ENCODE assay signal across 8 cellular contexts in the genomic region with DNA sequence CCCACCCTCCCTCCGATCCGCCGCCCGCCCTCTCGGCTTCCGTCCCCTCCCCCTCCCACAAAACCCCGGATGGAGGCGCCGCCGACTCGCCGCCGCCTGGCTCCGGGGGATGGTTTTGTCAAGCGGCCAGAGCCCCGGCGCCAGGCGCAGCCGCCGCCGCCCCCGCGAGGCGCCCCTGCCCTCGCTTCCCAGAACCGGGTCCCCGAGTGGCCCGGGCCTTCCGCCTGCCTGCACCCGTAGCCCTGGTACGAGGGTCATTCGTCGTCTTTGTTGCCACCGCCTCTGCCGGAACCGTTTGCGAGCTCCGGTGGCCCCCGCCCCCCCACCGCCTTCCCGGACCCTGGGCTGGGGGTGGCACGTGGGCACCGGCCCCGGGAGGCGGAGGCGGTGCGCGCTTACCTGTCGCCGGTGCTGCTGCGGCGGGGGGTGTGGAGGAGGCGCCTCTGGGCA. TPM values are rescaled to one million over a fixed set of nuclear protein-coding genes. Genes with fewer than 3 reads are reported as not detected.
A peak's percentile ranks its signal among the peaks of the same experiment; 100 is the strongest.
DNase-seq lines count a peak whose midpoint lies in the region; ATAC-seq and TF ChIP-seq lines count a peak whose summit lies in the region.

No MANE protein-coding gene starts in this region.

- no peaks in the 10 kb centered on the region for H3K9me3 Mint-ChIP-seq in CD14-positive monocyte
- no peaks in the 10 kb centered on the region for H3K9me3 Mint-ChIP-seq in activated naive CD8-positive, alpha-beta T cell treated with anti-CD3 and anti-CD28 coated beads for 36 hours

- TF ChIP-seq EP300 in ovary (IDR thresholded peaks at IDR 0.05), result no peak

- peaks cover 2 to 17% of the 10 kb centered on the region in 2 donors for H3K36me3 Mint-ChIP-seq in CD14-positive monocyte
- H3K36me3 Mint-ChIP-seq in activated naive CD8-positive, alpha-beta T cell treated with anti-CD3 and anti-CD28 coated beads for 36 hours, result peaks cover 31% of the 10 kb centered on the region

- TF ChIP-seq CTCF in CD14-positive monocyte (IDR thresholded peaks at IDR 0.05), result no peak
- TF ChIP-seq CTCF in ovary (IDR thresholded peaks at IDR 0.05), result no peak
- TF ChIP-seq CTCF in thyroid gland (IDR thresholded peaks at IDR 0.05), result no peak

- peak overlapping the region; percentile 99 to 100 for H3K27ac ChIP-seq in ovary
- H3K27ac ChIP-seq in thyroid gland, result peak overlapping the region; percentile 99

- 0 to 1% (median 0%) methylated on average over 4 to 53 of the region's 53 CpGs for WGBS in ovary, 3 donors
- WGBS in thyroid gland, 2 donors, result 0% methylated on average over 13 of the region's 53 CpGs; no CpG with 5 or more reads in 1 of the 2 donors

- TF ChIP-seq POLR2A in ovary (IDR thresholded peaks at IDR 0.05), result no peak
- TF ChIP-seq POLR2A in thyroid gland (IDR thresholded peaks at IDR 0.05), result no peak

- no peaks in the 10 kb centered on the region for H3K27me3 Mint-ChIP-seq in CD14-positive monocyte (ENCODE audit: low read depth in 3 of 3)
- peaks cover 3% of the 10 kb centered on the region for H3K27me3 Mint-ChIP-seq in activated naive CD8-positive, alpha-beta T cell treated with anti-CD3 and anti-CD28 coated beads for 36 hours

- H3K27me3 ChIP-seq in ovary (no peaks in the 10 kb centered on the region), thyroid gland (no peaks in the 10 kb centered on the region)

- peaks cover 52% of the 10 kb centered on the region for H3K4me1 Mint-ChIP-seq in CD14-positive monocyte
- peaks cover 49% of the 10 kb centered on the region for H3K4me1 Mint-ChIP-seq in activated naive CD8-positive, alpha-beta T cell treated with anti-CD3 and anti-CD28 coated beads for 36 hours

- intact Hi-C loops in CD14-positive monocyte (cut with micrococcal nuclease), result loop anchor here (2.0 to 10.0 kb wide), 4 partner anchors 61 to 1584 kb away; a partner anchor contains a TSS
- intact Hi-C loops in Right ventricle myocardium inferior (cut with DNase I), result loop anchor here (5.0 kb wide), 1 partner anchor 61 kb away; a partner anchor contains a TSS
- intact Hi-C loops in ovary (cut with DNase I), result no loop called here
- intact Hi-C loops in thyroid gland (cut with DNase I), result no loop called here

- peaks cover 3% of the 10 kb centered on the region for H3K4me1 ChIP-seq in ovary (ENCODE audit: insufficient read depth)
- peaks cover 38 to 39% of the 10 kb centered on the region in 2 donors for H3K4me1 ChIP-seq in thyroid gland

- peak overlapping the region in 3 of 7 donors; percentile 21 to 89 (median 68) for H3K27ac Mint-ChIP-seq in CD14-positive monocyte
- H3K27ac Mint-ChIP-seq in activated naive CD8-positive, alpha-beta T cell treated with anti-CD3 and anti-CD28 coated beads for 36 hours, result peak overlapping the region; percentile 96

- DNase-seq in CD14-positive monocyte (ENCODE audit: low spot score), result peak; percentile 56
- peak; percentile 67 for DNase-seq in HK-2 (ENCODE audit: unreplicated experiment)
- DNase-seq in SKM-1 (lab: John Stamatoyannopoulos, UW; ENCODE audit: unreplicated experiment), result peak; percentile 38
- DNase-seq in activated naive CD8-positive, alpha-beta T cell treated with anti-CD3 and anti-CD28 coated beads for 36 hours, result peak; percentile 81
- DNase-seq in Right ventricle myocardium inferior (ENCODE audit: missing footprints), result peak; percentile 87
- DNase-seq in ovary, result peak; percentile 84 to 90 (median 88)
- DNase-seq in thyroid gland, result peak; percentile 77 to 78

- H3K9me3 ChIP-seq in ovary (no peaks in the 10 kb centered on the region), thyroid gland (no peaks in the 10 kb centered on the region)

- ATAC-seq in GM19397 (IDR thresholded peaks at IDR 0.05; ENCODE audit: unreplicated experiment), result peak; percentile 17
- ATAC-seq in Right ventricle myocardium inferior, result peak; percentile 23

- H3K4me3 Mint-ChIP-seq in CD14-positive monocyte, result peak overlapping the region; percentile 89 to 96
- peak overlapping the region; percentile 95 for H3K4me3 Mint-ChIP-seq in activated naive CD8-positive, alpha-beta T cell treated with anti-CD3 and anti-CD28 coated beads for 36 hours

- H3K36me3 ChIP-seq in ovary, result no peaks in the 10 kb centered on the region
- H3K36me3 ChIP-seq in thyroid gland, result no peaks in the 10 kb centered on the region

- H3K4me3 ChIP-seq in ovary (peak overlapping the region; percentile 99), thyroid gland (replicated peaks in 1 of 3) (peak overlapping the region; percentile 40 to 84 (median 79))

RNA-seq across cellular contexts. Expression of a gene that starts 0.3 kb away (rescaled TPM):
- 1 to 10 TPM; 7.2 to 9.6 TPM for polyA plus RNA-seq in CD14-positive monocyte
- total RNA-seq in activated naive CD8-positive, alpha-beta T cell treated with anti-CD3 and anti-CD28 coated beads for 36 hours, result 10 to 100 TPM; 26.8 to 28.2 TPM
- 4.5 TPM for total RNA-seq in Right ventricle myocardium inferior
- total RNA-seq in ovary, result 10 to 100 TPM in 6 of 7 donors, 1 to 10 TPM in 1; 8.8 to 31.2 (median 18.3) TPM
- polyA plus RNA-seq in ovary, result 10 to 100 TPM; 12.1 to 18.3 TPM
- 10 to 100 TPM; 17.9 to 27.2 (median 25.9) TPM for total RNA-seq in thyroid gland

Comparison
In these comparisons a context has a peak if more than half of its experiments do, and no peak if none do; other contexts are left out.
1. Peak in every context shown above with its lines: DNase-seq, ATAC-seq, H3K4me3 ChIP-seq and H3K27ac ChIP-seq.
2. DNase-seq: peak in every context shown above with its lines; median percentile 88 in ovary; 87 in Right ventricle myocardium inferior; 81 in activated naive CD8-positive, alpha-beta T cell treated with anti-CD3 and anti-CD28 coated beads for 36 hours; 78 in thyroid gland; 67 in HK-2; 56 in CD14-positive monocyte; 38 in SKM-1.
3. intact Hi-C loops: an anchor here in CD14-positive monocyte (2.0 to 10.0 kb wide) and Right ventricle myocardium inferior (5.0 kb wide); none called in ovary and thyroid gland.